In the genomic region with DNA sequence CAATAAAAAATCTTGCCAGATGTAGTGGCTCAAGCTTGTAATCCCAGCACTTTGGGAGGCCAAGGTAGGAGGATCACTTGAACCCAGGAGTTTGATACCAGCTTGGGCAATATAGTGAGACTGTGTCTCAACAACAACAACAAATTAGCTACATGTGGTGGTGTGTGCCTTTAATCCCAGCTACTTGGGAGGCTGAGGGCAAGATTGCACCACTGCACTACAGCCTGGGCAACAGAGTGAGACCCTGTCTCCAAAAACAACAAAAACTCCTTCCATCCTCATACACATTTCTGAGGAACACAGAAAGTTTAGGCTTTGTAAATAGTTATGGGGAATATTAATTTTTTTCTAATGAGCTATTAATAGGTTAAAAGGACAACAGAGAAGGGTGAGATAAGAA, we compare ENCODE assay signal across 31 cellular contexts.
"Had no signal": no experiment of that assay in that cellular context is flagged by ENCODE, and none has a peak within 500 bp of the region (broad histone marks: within the 10 kb centered on the region; RNA-seq: fewer than 3 reads in every experiment).

No MANE protein-coding gene starts in this region.

- H3K4me3 Mint-ChIP-seq: activated CD4-positive, alpha-beta memory T cell treated with anti-CD3 and anti-CD28 coated beads, Interleukin-2, amount 10 ng/mL, durations not matched to agents 7 days and 5 days; activated CD4-positive, alpha-beta T cell treated with anti-CD3 and anti-CD28 coated beads for 36 hours; activated CD8-positive, alpha-beta memory T cell treated with anti-CD3 and anti-CD28 coated beads, Interleukin-2, amount 10 ng/mL, durations not matched to agents 7 days and 5 days; activated naive CD4-positive, alpha-beta T cell treated with anti-CD3 and anti-CD28 coated beads, Interleukin-2, amount 50 U/mL, for 24 hours; activated naive CD8-positive, alpha-beta T cell treated with anti-CD3 and anti-CD28 coated beads, Interleukin-2, amount 10 ng/mL, durations not matched to agents 7 days and 5 days; T-helper 1 cell treated with Interleukin-12 subunit alpha and Interleukin-12 subunit beta and Interleukin-4 antibody, amounts not matched to agents 30 μg/mL and 1 μg/mL, for 36 hours; T-helper 2 cell treated with Interferon-gamma antibody and Interleukin-4, amounts not matched to agents 5 μg/mL and 100 μg/mL, for 36 hours had no signal

- ATAC-seq: activated CD4-positive, alpha-beta T cell treated with anti-CD3 and anti-CD28 coated beads for 36 hours; activated CD4-positive, CD25-positive, alpha-beta regulatory T cell treated with anti-CD3 and anti-CD28 coated beads, Interleukin-2, amount 50 U/mL, for 24 hours; activated CD8-positive, alpha-beta memory T cell treated with anti-CD3 and anti-CD28 coated beads, Interleukin-2, amount 10 ng/mL, durations not matched to agents 7 days and 5 days; body of pancreas; Panc1 had no signal

- FAIRE-seq: TTC549 had no signal

- DNase-seq: activated CD4-positive, alpha-beta memory T cell treated with anti-CD3 and anti-CD28 coated beads, Interleukin-2, amount 10 ng/mL, durations not matched to agents 7 days and 5 days; activated CD4-positive, alpha-beta T cell treated with anti-CD3 and anti-CD28 coated beads for 36 hours; activated CD8-positive, alpha-beta memory T cell treated with anti-CD3 and anti-CD28 coated beads for 24 hours; activated CD8-positive, alpha-beta memory T cell treated with anti-CD3 and anti-CD28 coated beads, Interleukin-2, amount 10 ng/mL, durations not matched to agents 7 days and 5 days; activated CD8-positive, alpha-beta memory T cell treated with anti-CD3 and anti-CD28 coated beads, Interleukin-2, amount 50 U/mL, for 48 hours; activated effector memory CD4-positive, alpha-beta T cell treated with Interleukin-2 at 50 U/mL for 16 hours; activated naive CD8-positive, alpha-beta T cell treated with anti-CD3 and anti-CD28 coated beads, Interleukin-2, amount 10 ng/mL, durations not matched to agents 7 days and 5 days; activated T-cell treated with anti-CD3 and anti-CD28 coated beads, Interleukin-2, amount 50 U/mL, for 48 hours; body of pancreas; cerebellar nuclear complex; Karpas-422; MG63; NCI-H1048; NCI-H1105 treated with DMSO at 0.1 percent for 48 hours; NCI-H1436; NCI-H1694; NCI-H1930; NCI-H345; NCI-H524 treated with DMSO at 0.1 percent for 48 hours; RPMI8226; SHP77 treated with DMSO at 0.1 percent for 48 hours; SK-N-SH had no signal

- H3K27ac Mint-ChIP-seq: activated CD4-positive, alpha-beta memory T cell treated with anti-CD3 and anti-CD28 coated beads, Interleukin-2, amount 10 ng/mL, durations not matched to agents 7 days and 5 days; activated CD4-positive, alpha-beta T cell treated with anti-CD3 and anti-CD28 coated beads for 36 hours; activated CD8-positive, alpha-beta memory T cell treated with anti-CD3 and anti-CD28 coated beads, Interleukin-2, amount 10 ng/mL, durations not matched to agents 7 days and 5 days; activated naive CD4-positive, alpha-beta T cell treated with anti-CD3 and anti-CD28 coated beads, Interleukin-2, amount 50 U/mL, for 24 hours; activated naive CD8-positive, alpha-beta T cell treated with anti-CD3 and anti-CD28 coated beads, Interleukin-2, amount 10 ng/mL, durations not matched to agents 7 days and 5 days; T-helper 1 cell treated with Interleukin-12 subunit alpha and Interleukin-12 subunit beta and Interleukin-4 antibody, amounts not matched to agents 30 μg/mL and 1 μg/mL, for 36 hours; T-helper 2 cell treated with Interferon-gamma antibody and Interleukin-4, amounts not matched to agents 5 μg/mL and 100 μg/mL, for 36 hours had no signal

- H3K36me3 ChIP-seq: ascending aorta, breast epithelium, MG63, SJSA1 had no signal

- H3K36me3 Mint-ChIP-seq: activated naive CD4-positive, alpha-beta T cell treated with anti-CD3 and anti-CD28 coated beads, Interleukin-2, amount 50 U/mL, for 24 hours; activated naive CD8-positive, alpha-beta T cell treated with anti-CD3 and anti-CD28 coated beads, Interleukin-2, amount 10 ng/mL, durations not matched to agents 7 days and 5 days had no signal

- H3K4me3 ChIP-seq: ascending aorta, body of pancreas, breast epithelium, MG63, SJSA1 had no signal

- H3K4me1 ChIP-seq: ascending aorta, body of pancreas, breast epithelium, SJSA1 had no signal

- H3K27ac ChIP-seq: ascending aorta, body of pancreas, breast epithelium, SJSA1 had no signal

- H3K27me3 ChIP-seq: ascending aorta, body of pancreas, breast epithelium, MG63, SJSA1 had no signal

- H3K9me3 ChIP-seq: ascending aorta, body of pancreas, breast epithelium, MG63, SJSA1, SK-N-SH had no signal

- H3K9ac ChIP-seq: SK-N-SH had no signal

- H3K27me3 Mint-ChIP-seq: activated CD4-positive, alpha-beta memory T cell treated with anti-CD3 and anti-CD28 coated beads, Interleukin-2, amount 10 ng/mL, durations not matched to agents 7 days and 5 days; activated CD4-positive, alpha-beta T cell treated with anti-CD3 and anti-CD28 coated beads for 36 hours; activated CD8-positive, alpha-beta memory T cell treated with anti-CD3 and anti-CD28 coated beads, Interleukin-2, amount 10 ng/mL, durations not matched to agents 7 days and 5 days; activated naive CD4-positive, alpha-beta T cell treated with anti-CD3 and anti-CD28 coated beads, Interleukin-2, amount 50 U/mL, for 24 hours; activated naive CD8-positive, alpha-beta T cell treated with anti-CD3 and anti-CD28 coated beads, Interleukin-2, amount 10 ng/mL, durations not matched to agents 7 days and 5 days had no signal

- H3K4me2 ChIP-seq: SK-N-SH had no signal

- H3K9me3 Mint-ChIP-seq: activated CD4-positive, alpha-beta memory T cell treated with anti-CD3 and anti-CD28 coated beads, Interleukin-2, amount 10 ng/mL, durations not matched to agents 7 days and 5 days; activated naive CD4-positive, alpha-beta T cell treated with anti-CD3 and anti-CD28 coated beads, Interleukin-2, amount 50 U/mL, for 24 hours; activated naive CD8-positive, alpha-beta T cell treated with anti-CD3 and anti-CD28 coated beads, Interleukin-2, amount 10 ng/mL, durations not matched to agents 7 days and 5 days; T-helper 1 cell treated with Interleukin-12 subunit alpha and Interleukin-12 subunit beta and Interleukin-4 antibody, amounts not matched to agents 30 μg/mL and 1 μg/mL, for 36 hours; T-helper 2 cell treated with Interferon-gamma antibody and Interleukin-4, amounts not matched to agents 5 μg/mL and 100 μg/mL, for 36 hours had no signal
